In the genomic region with DNA sequence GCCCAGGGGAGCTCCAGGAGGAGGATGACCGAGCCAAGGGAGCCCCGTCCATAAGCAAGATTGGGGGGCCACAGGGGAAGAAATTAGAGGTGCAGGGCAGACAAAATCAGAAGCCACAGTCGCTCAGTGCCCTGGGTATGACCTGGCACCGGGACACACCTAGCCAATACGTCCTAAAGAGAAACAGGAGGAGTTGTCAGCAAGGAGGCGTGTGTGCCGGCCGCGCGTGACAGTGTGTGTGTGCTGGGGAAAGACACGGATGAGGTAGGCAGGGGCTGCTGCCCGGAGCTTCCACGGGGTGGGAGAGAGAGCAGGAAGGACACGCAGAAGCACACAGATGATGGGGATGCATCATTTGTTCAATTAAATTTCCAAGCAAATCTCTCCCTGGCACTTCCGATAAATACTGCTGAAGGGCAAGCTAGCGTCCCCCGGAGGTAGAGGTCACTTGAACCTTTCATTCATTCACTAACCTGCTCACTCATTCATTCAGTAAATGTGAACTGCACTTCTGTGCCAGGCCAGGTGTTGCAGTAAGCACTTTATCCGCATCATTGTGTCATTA, we compare ENCODE assay signal across 10 cellular contexts.
"Had no signal": no experiment of that assay in that cellular context is flagged by ENCODE, and none has a peak within 500 bp of the region (broad histone marks: within the 10 kb centered on the region; RNA-seq: fewer than 3 reads in every experiment).

No MANE protein-coding gene starts in this region.

- DNase-seq: activated T-cell treated with anti-CD3 and anti-CD28 coated beads for 4 hours had no signal

- H3K9me3 ChIP-seq: gastrocnemius medialis, heart right ventricle, neutrophil, transverse colon had no signal

- H3K27me3 ChIP-seq: gastrocnemius medialis had no signal

- H3K4me3 Mint-ChIP-seq: activated T-helper 17 cell treated with anti-CD3 and anti-CD28 coated beads, Interleukin-2, amount 50 U/mL, for 72 hours; stimulated activated naive B cell treated with anti-CD40 and anti-IgM and Interleukin-4, amounts not matched to agents 10 μg/mL and 1 μg/mL and 100 μg/mL, for 72 hours had no signal

- H3K36me3 Mint-ChIP-seq: naive B cell had no signal

- H3K9me3 Mint-ChIP-seq: activated T-helper 17 cell treated with anti-CD3 and anti-CD28 coated beads, Interleukin-2, amount 50 U/mL, for 72 hours; stimulated activated naive B cell treated with anti-CD40 and anti-IgM and Interleukin-4, amounts not matched to agents 10 μg/mL and 1 μg/mL and 100 μg/mL, for 72 hours had no signal

- H3K27ac Mint-ChIP-seq: activated T-helper 17 cell treated with anti-CD3 and anti-CD28 coated beads, Interleukin-2, amount 50 U/mL, for 72 hours; stimulated activated naive B cell treated with anti-CD40 and anti-IgM and Interleukin-4, amounts not matched to agents 10 μg/mL and 1 μg/mL and 100 μg/mL, for 72 hours had no signal

- H3K4me1 ChIP-seq: gastrocnemius medialis had no signal

- H3K36me3 ChIP-seq: gastrocnemius medialis, heart right ventricle, neutrophil, transverse colon had no signal

- H3K27ac ChIP-seq: gastrocnemius medialis, heart right ventricle, neutrophil, skin epidermis, transverse colon had no signal

- H3K4me3 ChIP-seq: gastrocnemius medialis, heart right ventricle, lung, skin epidermis, transverse colon had no signal
